ENCODE assay signal across 8 cellular contexts in genomic region chr5:34957857-34958690, GRCh38. TPM values are rescaled to one million over a fixed set of nuclear protein-coding genes. Genes with fewer than 3 reads are reported as not detected.
DNase-seq lines count a peak whose midpoint lies in the region; ATAC-seq lines count a peak whose summit lies in the region.

No MANE protein-coding gene starts in this region.

- no peak overlapping the region for H2BK5ac ChIP-seq in mesenchymal stem cell (ENCODE audit: low read depth, low read length, poor library complexity, severe bottlenecking)

- H4K8ac ChIP-seq in mesenchymal stem cell (ENCODE audit: low read length): no peak overlapping the region

- no peak overlapping the region for H3K4me2 ChIP-seq in mesenchymal stem cell (ENCODE audit: low read length, poor library complexity, severe bottlenecking)

- H2AFZ ChIP-seq in mesenchymal stem cell (ENCODE audit: low read depth, low read length): no peak overlapping the region

- no peak overlapping the region for H2BK120ac ChIP-seq in mesenchymal stem cell (ENCODE audit: low read depth, low read length)

- no peak for ATAC-seq in HG03442 (IDR thresholded peaks at IDR 0.05; ENCODE audit: unreplicated experiment)

- peak overlapping the region; percentile 81 for H2AK5ac ChIP-seq in mesenchymal stem cell (ENCODE audit: low read length, severe bottlenecking)

- H3K4ac ChIP-seq in mesenchymal stem cell (ENCODE audit: low read depth in 1 of 2, low read length in 2 of 2): no peak overlapping the region

- no peaks in the 10 kb centered on the region for H3K27me3 ChIP-seq in mesenchymal stem cell (ENCODE audit: control insufficient read depth in 1 of 2, insufficient read depth in 1 of 2, low read length in 2 of 2)

- H2BK12ac ChIP-seq in mesenchymal stem cell (ENCODE audit: low read length in 2 of 2): no peak overlapping the region

- no peak overlapping the region for H3K18ac ChIP-seq in mesenchymal stem cell (ENCODE audit: low read depth in 1 of 2, low read length in 2 of 2)

- H3K23ac ChIP-seq in mesenchymal stem cell (ENCODE audit: low read length in 2 of 2): no peak overlapping the region

- WGBS in mesenchymal stem cell: 72% methylated on average over 3 of the region's 5 CpGs

- H2BK15ac ChIP-seq in mesenchymal stem cell (ENCODE audit: low read depth, poor library complexity, severe bottlenecking): no peak overlapping the region

- no peak overlapping the region for H3K4me3 ChIP-seq in mesenchymal stem cell (ENCODE audit: insufficient read depth in 1 of 2, low read depth in 1 of 2, low read length in 2 of 2)

- no peaks in the 10 kb centered on the region for H3K9me3 ChIP-seq in mesenchymal stem cell (ENCODE audit: control insufficient read depth, low read length)

- no peak overlapping the region for H3K27ac ChIP-seq in mesenchymal stem cell (ENCODE audit: low read length, poor library complexity, severe bottlenecking)

- DNase-seq in NCI-H1105 treated with DMSO at 0.1 percent for 48 hours (lab: John Stamatoyannopoulos, UW) (peak; percentile 37), NCI-H1105 (lab: John Stamatoyannopoulos, UW) (no peak), H4 (ENCODE audit: low spot score) (peak; percentile 21), NCI-H460 (ENCODE audit: extremely low read depth, low read depth) (peak; percentile 24), cerebellar cortex (ENCODE audit: low spot score) (peak; percentile 49), mesenchymal stem cell (peak; percentile 52), DMS79 treated with DMSO at 0.1 percent for 48 hours (lab: John Stamatoyannopoulos, UW) (no peak)

- peaks cover 1% of the 10 kb centered on the region for H3K4me1 ChIP-seq in mesenchymal stem cell (ENCODE audit: control insufficient read depth, insufficient read depth, low read depth, low read length)

- no peak overlapping the region for H4K91ac ChIP-seq in mesenchymal stem cell (ENCODE audit: low read length)

- H3K36me3 ChIP-seq in mesenchymal stem cell (ENCODE audit: control insufficient read depth in 1 of 2, insufficient read depth in 2 of 2, low read depth in 1 of 2, low read length in 2 of 2): peaks cover 3 to 28% of the 10 kb centered on the region in 2 experiments

- H3K9ac ChIP-seq in mesenchymal stem cell (ENCODE audit: low read length): peak overlapping the region; percentile 33

- no peak overlapping the region for H3K14ac ChIP-seq in mesenchymal stem cell (ENCODE audit: low read length in 2 of 2)

- H3K79me1 ChIP-seq in mesenchymal stem cell (replicated peaks; ENCODE audit: low read length, poor library complexity, severe bottlenecking): no peaks in the 10 kb centered on the region

RNA-seq across cellular contexts. Expression of gene DNAJC21, which starts 28.7 kb away (rescaled TPM):
- 25.6 and 29.5 TPM in 2 replicates for total RNA-seq in H4 (2014; rRNA removed; shearing (Covaris generic))
- 39.3 and 42.9 TPM in 2 replicates for total RNA-seq in NCI-H460 (2014; rRNA removed; shearing (Covaris generic))
- polyA plus RNA-seq in NCI-H460 (2014; cell fraction: nucleus; rRNA removed): 25.7 and 32.4 TPM in 2 replicates
- polyA plus RNA-seq in mesenchymal stem cell (2013, experiment 1 of 2): 44.8 TPM
- 43.8 TPM for polyA plus RNA-seq in mesenchymal stem cell (2013, experiment 2 of 2)

RNA-seq across cellular contexts. Expression of gene BRIX1, which starts 42.6 kb away (rescaled TPM):
- total RNA-seq in H4 (2014; rRNA removed; shearing (Covaris generic)): 90.8 and 101 TPM in 2 replicates
- total RNA-seq in NCI-H460 (2014; rRNA removed; shearing (Covaris generic)): 96.5 and 97.2 TPM in 2 replicates
- 58.0 and 61.8 TPM in 2 replicates for polyA plus RNA-seq in NCI-H460 (2014; cell fraction: nucleus; rRNA removed)
- 25.6 TPM for polyA plus RNA-seq in mesenchymal stem cell (2013, experiment 1 of 2)
- 24.6 TPM for polyA plus RNA-seq in mesenchymal stem cell (2013, experiment 2 of 2)

RNA-seq across cellular contexts. Expression of gene RAD1, which starts 42.8 kb away (rescaled TPM):
- 48.3 and 78.0 TPM in 2 replicates for total RNA-seq in H4 (2014; rRNA removed; shearing (Covaris generic))
- 38.0 and 38.1 TPM in 2 replicates for total RNA-seq in NCI-H460 (2014; rRNA removed; shearing (Covaris generic))
- polyA plus RNA-seq in NCI-H460 (2014; cell fraction: nucleus; rRNA removed): 17.4 and 23.1 TPM in 2 replicates
- 26.1 TPM for polyA plus RNA-seq in mesenchymal stem cell (2013, experiment 1 of 2)
- polyA plus RNA-seq in mesenchymal stem cell (2013, experiment 2 of 2): 28.5 TPM

Comparison
In these comparisons a context has a peak if more than half of its experiments do, and no peak if none do; other contexts are left out.
1. DNase-seq: peak in NCI-H1105 treated with DMSO at 0.1 percent for 48 hours (single experiment), H4 (single experiment), NCI-H460 (single experiment), cerebellar cortex (single experiment) and mesenchymal stem cell (single experiment); none in NCI-H1105 (single experiment) and DMS79 treated with DMSO at 0.1 percent for 48 hours (single experiment).